ENCODE assay signal across 8 cellular contexts in the genomic region with DNA sequence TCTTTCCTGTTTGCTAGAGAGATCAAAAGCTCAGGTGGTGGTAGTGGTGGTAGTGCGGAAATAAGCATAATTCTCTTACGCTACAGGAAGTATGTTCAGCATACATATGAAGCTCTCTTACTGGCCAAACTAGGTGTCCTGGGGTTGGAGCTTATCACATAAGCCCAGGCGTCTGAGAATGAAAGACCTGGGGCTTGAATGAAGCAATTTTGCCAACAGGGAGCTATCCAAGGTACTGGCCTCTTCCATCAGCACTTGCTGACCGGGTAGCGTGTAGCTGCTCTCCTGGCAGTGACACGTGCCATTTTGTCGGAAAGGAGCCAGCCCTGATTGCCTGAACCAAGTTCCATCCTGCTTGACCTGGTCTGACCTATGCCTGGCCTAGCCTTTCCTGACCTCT.
DNase-seq lines count a peak whose midpoint lies in the region; ATAC-seq, FAIRE-seq and TF ChIP-seq lines count a peak whose summit lies in the region.

No MANE protein-coding gene starts in this region.

- H3K9me3 Mint-ChIP-seq in activated T-helper 1 cell treated with anti-CD3 and anti-CD28 coated beads, Interleukin-12 subunit alpha, Interleukin-12 subunit beta, Interleukin-2, Interleukin-4 antibody, amounts not matched to agents 30 ng/mL and 10 ng/mL and 1 ng/mL, durations not matched to agents 14 hours and 24 hours and 36 hours = no peaks in the 10 kb centered on the region

- H3K27ac Mint-ChIP-seq in activated T-helper 1 cell treated with anti-CD3 and anti-CD28 coated beads, Interleukin-12 subunit alpha, Interleukin-12 subunit beta, Interleukin-2, Interleukin-4 antibody, amounts not matched to agents 30 ng/mL and 10 ng/mL and 1 ng/mL, durations not matched to agents 14 hours and 24 hours and 36 hours = no peak overlapping the region

- no peak overlapping the region for H3K27ac ChIP-seq in PC-3 (ENCODE audit: low read length)
- no peak overlapping the region for H3K27ac ChIP-seq in prostate gland
- H3K27ac ChIP-seq in spleen = no peak overlapping the region

- no peaks in the 10 kb centered on the region for H4K20me1 ChIP-seq in PC-3 (ENCODE audit: low read length)

- H3K27me3 Mint-ChIP-seq in activated T-helper 1 cell treated with anti-CD3 and anti-CD28 coated beads, Interleukin-12 subunit alpha, Interleukin-12 subunit beta, Interleukin-2, Interleukin-4 antibody, amounts not matched to agents 30 ng/mL and 10 ng/mL and 1 ng/mL, durations not matched to agents 14 hours and 24 hours and 36 hours (ENCODE audit: insufficient read depth) = peaks cover 1% of the 10 kb centered on the region

- H3K4me3 Mint-ChIP-seq in activated T-helper 1 cell treated with anti-CD3 and anti-CD28 coated beads, Interleukin-12 subunit alpha, Interleukin-12 subunit beta, Interleukin-2, Interleukin-4 antibody, amounts not matched to agents 30 ng/mL and 10 ng/mL and 1 ng/mL, durations not matched to agents 14 hours and 24 hours and 36 hours = no peak overlapping the region

- intact Hi-C loops in PC-3 (cut with micrococcal nuclease) = no loop called here
- intact Hi-C loops in prostate gland (cut with DNase I) = no loop called here
- intact Hi-C loops in activated T-helper 1 cell treated with anti-CD3 and anti-CD28 coated beads, Interleukin-12 subunit alpha, Interleukin-12 subunit beta, Interleukin-2, Interleukin-4 antibody, amounts not matched to agents 30 ng/mL and 10 ng/mL and 1 ng/mL, durations not matched to agents 14 hours and 24 hours and 36 hours (cut with micrococcal nuclease) = no loop called here
- intact Hi-C loops in lower leg skin (cut with DNase I; ENCODE audit: low total_unique reads) = no loop called here
- intact Hi-C loops in spleen (cut with DNase I; ENCODE audit: low total_unique reads) = no loop called here

- H3K27me3 ChIP-seq in PC-3 (ENCODE audit: low read length) = no peaks in the 10 kb centered on the region
- no peaks in the 10 kb centered on the region for H3K27me3 ChIP-seq in prostate gland (replicated peaks; ENCODE audit: insufficient read depth)
- H3K27me3 ChIP-seq in spleen (replicated peaks in 1 of 7) = peaks cover 0 to 18% (median 0%) of the 10 kb centered on the region in 7 donors

- WGBS in prostate gland = 24% methylated on average over 7 of the region's 7 CpGs
- 20 to 31% methylated on average over 6 to 7 of the region's 7 CpGs for WGBS in lower leg skin, 2 donors
- 19 to 25% (median 23%) methylated on average over 4 to 7 of the region's 7 CpGs for WGBS in spleen, 5 donors

- no peak for TF ChIP-seq POLR2A in H54 (IDR thresholded peaks at IDR 0.05; ENCODE audit: low read depth, low read length)
- TF ChIP-seq POLR2A in prostate gland (IDR thresholded peaks at IDR 0.05) = no peak
- TF ChIP-seq POLR2A in lower leg skin (IDR thresholded peaks at IDR 0.05) = no peak
- TF ChIP-seq POLR2A in spleen (IDR thresholded peaks at IDR 0.05) = no peak

- H3K79me2 ChIP-seq in PC-3 (ENCODE audit: low read length) = no peaks in the 10 kb centered on the region

- no peak for FAIRE-seq in H54 (lab: Jason Lieb, UNC)

- H3K9ac ChIP-seq in PC-3 (ENCODE audit: low read length) = no peak overlapping the region

- no peak overlapping the region for H2AFZ ChIP-seq in PC-3 (ENCODE audit: low read length)

- H3K4me3 ChIP-seq in PC-3 (ENCODE audit: low read length) (no peak overlapping the region), epithelial cell of esophagus (ENCODE audit: low read length) (no peak overlapping the region), prostate gland (no peak overlapping the region), lower leg skin (ENCODE audit: low read depth, poor library complexity, severe bottlenecking) (no peak overlapping the region), spleen (no peak overlapping the region)

- peak; percentile 14 for DNase-seq in H54 (ENCODE audit: insufficient read length, low spot score)
- peak; percentile 60 for DNase-seq in PC-3
- DNase-seq in epithelial cell of esophagus (ENCODE audit: low read depth) = peak; percentile 83
- DNase-seq in prostate gland (ENCODE audit: low spot score) = peak; percentile 12
- DNase-seq in activated T-helper 1 cell treated with anti-CD3 and anti-CD28 coated beads, Interleukin-12 subunit alpha, Interleukin-12 subunit beta, Interleukin-2, Interleukin-4 antibody, amounts not matched to agents 30 ng/mL and 10 ng/mL and 1 ng/mL, durations not matched to agents 14 hours and 24 hours and 36 hours (ENCODE audit: low spot score) = no peak
- DNase-seq in lower leg skin (ENCODE audit: low spot score in 2 of 2) = no peak
- DNase-seq in NCI-H2029 treated with DMSO at 0.1 percent for 48 hours (lab: John Stamatoyannopoulos, UW) = no peak
- no peak for DNase-seq in spleen

- H3K9me2 ChIP-seq in PC-3 (replicated peaks; ENCODE audit: low read length) = no peaks in the 10 kb centered on the region

- CTCF ChIA-PET in PC-3 (lab: Charles Lee) = interaction anchor here (0.6 kb wide), 1 partner anchor 18 kb away, joined by 11 read pairs; no protein-coding TSS in a partner anchor

- peak; percentile 40 for ATAC-seq in PC-3

- H3K9me3 ChIP-seq in PC-3 (ENCODE audit: low read length) = no peaks in the 10 kb centered on the region
- no peaks in the 10 kb centered on the region for H3K9me3 ChIP-seq in prostate gland
- H3K9me3 ChIP-seq in spleen = peaks cover 0 to 3% (median 0%) of the 10 kb centered on the region in 8 donors

- TF ChIP-seq CTCF in PC-3 (conservative IDR thresholded peaks at IDR 0.05; ENCODE audit: low read depth, low read length) (no peak), epithelial cell of esophagus (IDR thresholded peaks at IDR 0.05; ENCODE audit: insufficient read depth, low read depth, low read length, missing control alignments) (no peak), prostate gland (IDR thresholded peaks at IDR 0.05) (no peak), lower leg skin (IDR thresholded peaks at IDR 0.05) (no peak), spleen (IDR thresholded peaks at IDR 0.05 in 8 of 11, conservative IDR thresholded peaks at IDR 0.05 in 3 of 11) (no peak)

- BruUV-seq in PC-3 (replicated peaks; lab: Mats Ljungman, UMichigan) = no TSS peak

- H3K4me1 ChIP-seq in PC-3 (ENCODE audit: insufficient read depth, low read length) (no peaks in the 10 kb centered on the region), prostate gland (replicated peaks) (no peaks in the 10 kb centered on the region), spleen (no peaks in the 10 kb centered on the region)

- no peaks in the 10 kb centered on the region for H3F3A ChIP-seq in PC-3 (ENCODE audit: low read length, unreplicated experiment)

- POLR2A ChIA-PET in PC-3 (lab: Charles Lee; ENCODE audit: unreplicated experiment) = no interaction called here

- no peaks in the 10 kb centered on the region for H3K4me1 Mint-ChIP-seq in activated T-helper 1 cell treated with anti-CD3 and anti-CD28 coated beads, Interleukin-12 subunit alpha, Interleukin-12 subunit beta, Interleukin-2, Interleukin-4 antibody, amounts not matched to agents 30 ng/mL and 10 ng/mL and 1 ng/mL, durations not matched to agents 14 hours and 24 hours and 36 hours (ENCODE audit: low read depth)

- H3K4me2 ChIP-seq in PC-3 (ENCODE audit: low read length) = no peak overlapping the region

- H3K36me3 ChIP-seq in PC-3 (ENCODE audit: low read depth, low read length) = no peaks in the 10 kb centered on the region
- no peaks in the 10 kb centered on the region for H3K36me3 ChIP-seq in prostate gland
- H3K36me3 ChIP-seq in spleen = no peaks in the 10 kb centered on the region

- no peaks in the 10 kb centered on the region for H3K36me3 Mint-ChIP-seq in activated T-helper 1 cell treated with anti-CD3 and anti-CD28 coated beads, Interleukin-12 subunit alpha, Interleukin-12 subunit beta, Interleukin-2, Interleukin-4 antibody, amounts not matched to agents 30 ng/mL and 10 ng/mL and 1 ng/mL, durations not matched to agents 14 hours and 24 hours and 36 hours (ENCODE audit: low read depth)

Comparison
In these comparisons a context has a peak if more than half of its experiments do, and no peak if none do; other contexts are left out.
1. DNase-seq: peak in H54 (single experiment), PC-3 (single experiment), epithelial cell of esophagus (single experiment) and prostate gland (single experiment); none in activated T-helper 1 cell treated with anti-CD3 and anti-CD28 coated beads, Interleukin-12 subunit alpha, Interleukin-12 subunit beta, Interleukin-2, Interleukin-4 antibody, amounts not matched to agents 30 ng/mL and 10 ng/mL and 1 ng/mL, durations not matched to agents 14 hours and 24 hours and 36 hours (single experiment), lower leg skin (0 of 2), NCI-H2029 treated with DMSO at 0.1 percent for 48 hours (single experiment) and spleen (single experiment).